29 cellular contexts compared by ENCODE assay signal in genomic region chr22:22930571-22931556, GRCh38. TPM values are rescaled to one million over a fixed set of nuclear protein-coding genes. Genes with fewer than 3 reads are reported as not detected.
DNase-seq lines count a peak whose midpoint lies in the region; ATAC-seq and TF ChIP-seq lines count a peak whose summit lies in the region.
"Had no signal": no experiment of that assay in that cellular context is flagged by ENCODE, and none has a peak within 500 bp of the region (broad histone marks: within the 10 kb centered on the region; RNA-seq: fewer than 3 reads in every experiment).

No MANE protein-coding gene starts in this region.

- H3K4me3 ChIP-seq in BLaER1 = peak overlapping the region; percentile 46
- peak overlapping the region; percentile 3 for H3K4me3 ChIP-seq in GM12875 (ENCODE audit: low read depth, low read length)
- peak overlapping the region; percentile 16 for H3K4me3 ChIP-seq in OCI-LY7 (ENCODE audit: low read depth, low read length, poor library complexity, severe bottlenecking)
- H3K4me3 ChIP-seq in mucosa of rectum (ENCODE audit: low read length in 2 of 2) = no peak overlapping the region
- H3K4me3 ChIP-seq: body of pancreas, right lobe of liver, uterus had no signal

- BruUV-seq in OCI-LY7 (replicated peaks; lab: Mats Ljungman, UMichigan) = TSS peak; percentile 80

- CTCF ChIA-PET in OCI-LY7 (lab: Charles Lee; ENCODE audit: unreplicated experiment) = interaction anchor here (0.5 to 4.1 kb wide), 9 partner anchors 8 to 264 kb away, joined by 3 to 28 read pairs (median 3); no protein-coding TSS in a partner anchor

- H3K9me3 ChIP-seq in BLaER1 (no peaks in the 10 kb centered on the region), OCI-LY7 (ENCODE audit: low read length) (no peaks in the 10 kb centered on the region), mucosa of rectum (ENCODE audit: control insufficient read depth in 2 of 2, low read length in 2 of 2) (no peaks in the 10 kb centered on the region)
- H3K9me3 ChIP-seq: body of pancreas, right lobe of liver, uterus had no signal

- H3K4me2 ChIP-seq in BLaER1 = peak overlapping the region; percentile 88
- H3K4me2 ChIP-seq in OCI-LY7 (ENCODE audit: low read length) = peak overlapping the region; percentile 68

- peak overlapping the region; percentile 87 for H3K9ac ChIP-seq in BLaER1
- no peak overlapping the region for H3K9ac ChIP-seq in mucosa of rectum (ENCODE audit: low read depth in 1 of 2, low read length in 2 of 2)

- no peak for DNase-seq in OCI-LY7 (ENCODE audit: low spot score)
- DNase-seq in DMS153 (lab: John Stamatoyannopoulos, UW) = no peak
- no peak for DNase-seq in SK-N-DZ (ENCODE audit: low spot score)
- DNase-seq: ACHN; activated CD4-positive, alpha-beta T cell treated with anti-CD3 and anti-CD28 coated beads, Interleukin-2, amount 50 U/mL, for 1 hour; activated effector memory CD4-positive, alpha-beta T cell treated with Interleukin-2 at 50 U/mL for 16 hours; body of pancreas; mesendoderm; NCI-H1105; NCI-H2081; NK-92 treated with Interleukin-12 subunit alpha and Interleukin-12 subunit beta, amount 100 ng/mL, for 24 hours; stimulated activated CD4-positive, alpha-beta T cell treated with anti-CD3 and anti-CD28 coated beads, Interleukin-15, amount 100 ng/mL, for 24 hours; stimulated activated CD8-positive, alpha-beta memory T cell treated with anti-CD3 and anti-CD28 coated beads, Interleukin-4, amount 100 ng/mL, for 48 hours; uterus had no signal

- POLR2A ChIA-PET in OCI-LY7 (lab: Charles Lee) = interaction anchor here (0.6 to 17.9 kb wide), 10 partner anchors 8 to 767 kb away, joined by 3 to 308 read pairs (median 8); partner anchors contain the start of gene IGLL5

- no peak overlapping the region for H2AFZ ChIP-seq in OCI-LY7 (ENCODE audit: low read length)

- no peaks in the 10 kb centered on the region for H3K79me2 ChIP-seq in OCI-LY7 (ENCODE audit: insufficient read depth, low read depth, low read length)

- H4K20me1 ChIP-seq in BLaER1 (no peaks in the 10 kb centered on the region), OCI-LY7 (ENCODE audit: insufficient read depth, low read length) (no peaks in the 10 kb centered on the region)

- TF ChIP-seq CTCF in GM12875 (IDR thresholded peaks at IDR 0.05; ENCODE audit: borderline replicate concordance, insufficient read depth, low read depth, low read length) (no peak), OCI-LY7 (conservative IDR thresholded peaks at IDR 0.05; ENCODE audit: low read length) (no peak)

- H3K27ac ChIP-seq in BLaER1 (peak overlapping the region; percentile 98), OCI-LY7 (ENCODE audit: low read depth, low read length, poor library complexity, severe bottlenecking) (peak overlapping the region; percentile 91), mucosa of rectum (ENCODE audit: low read depth in 2 of 2, low read length in 2 of 2) (peak overlapping the region; percentile 29 to 77)
- H3K27ac ChIP-seq: body of pancreas, C4-2B, right lobe of liver, uterus, VCaP had no signal

- no peaks in the 10 kb centered on the region for H3K27me3 ChIP-seq in BLaER1
- no peaks in the 10 kb centered on the region for H3K27me3 ChIP-seq in mucosa of rectum (ENCODE audit: control insufficient read depth in 2 of 2, insufficient read depth in 2 of 2, low read length in 2 of 2)
- H3K27me3 ChIP-seq: body of pancreas, right lobe of liver, uterus had no signal

- H3K9me2 ChIP-seq in OCI-LY7 (ENCODE audit: insufficient read depth, low read length) = no peaks in the 10 kb centered on the region

- intact Hi-C loops in OCI-LY7 (cut with micrococcal nuclease; ENCODE audit: unreplicated experiment) = loop anchor here (1.0 to 10.0 kb wide), 6 partner anchors 17 to 886 kb away; partner anchors contain the start of genes VPREB3 and ZNF70

- H3K4me1 ChIP-seq in BLaER1 (peaks cover 99% of the 10 kb centered on the region), OCI-LY7 (ENCODE audit: insufficient read depth, low read length, poor library complexity, severe bottlenecking) (peaks cover 98% of the 10 kb centered on the region), mucosa of rectum (ENCODE audit: control insufficient read depth in 2 of 2, insufficient read depth in 2 of 2, low read length in 2 of 2) (peaks cover 3 to 5% of the 10 kb centered on the region in 2 donors)
- H3K4me1 ChIP-seq: body of pancreas, right lobe of liver, uterus had no signal

- H3K36me3 ChIP-seq in BLaER1 (no peaks in the 10 kb centered on the region), OCI-LY7 (ENCODE audit: insufficient read depth, low read length) (no peaks in the 10 kb centered on the region), mucosa of rectum (ENCODE audit: control insufficient read depth in 2 of 2, insufficient read depth in 2 of 2, low read length in 2 of 2) (no peaks in the 10 kb centered on the region)
- H3K36me3 ChIP-seq: right lobe of liver, uterus had no signal

- no peak for ATAC-seq in GM21515 (IDR thresholded peaks at IDR 0.05; ENCODE audit: unreplicated experiment)
- ATAC-seq in HG03521 (IDR thresholded peaks at IDR 0.05; ENCODE audit: unreplicated experiment) = no peak
- ATAC-seq: body of pancreas; naive thymus-derived CD8-positive, alpha-beta T cell; right lobe of liver had no signal

RNA-seq across cellular contexts. Expression of gene IGLL5, which starts 43.2 kb away (rescaled TPM):
- 219 TPM in 2 replicates for total RNA-seq in OCI-LY7 (2014; rRNA removed; shearing (Covaris generic))
- total RNA-seq in OCI-LY7 (2022) = 364 and 387 TPM in 2 replicates
- not detected in 2 replicates for polyA plus RNA-seq in SK-N-DZ (2014; cell fraction: cytosol; rRNA removed)
- polyA plus RNA-seq in SK-N-DZ (2014; cell fraction: nucleus; rRNA removed) = not detected in 2 replicates
- total RNA-seq: fibroblast of lung; glomerular endothelial cell; NCI-H460; SK-MEL-5; T-helper 2 cell treated with Interferon-gamma antibody and Interleukin-4, amounts not matched to agents 100 ng/mL and 5 ng/mL, for 36 hours; temporal lobe had no signal
- polyA plus RNA-seq: fibroblast of lung had no signal

Comparison
In these comparisons a context has a peak if more than half of its experiments do, and no peak if none do; other contexts are left out.
1. H3K4me3 ChIP-seq: peak in BLaER1 (single experiment), GM12875 (single experiment) and OCI-LY7 (single experiment); none in mucosa of rectum (0 of 2).
2. Peak in every context shown above with its lines, with median percentiles within 50 percentile points of each other: H3K27ac ChIP-seq.